8 cellular contexts compared by ENCODE assay signal in the genomic region with DNA sequence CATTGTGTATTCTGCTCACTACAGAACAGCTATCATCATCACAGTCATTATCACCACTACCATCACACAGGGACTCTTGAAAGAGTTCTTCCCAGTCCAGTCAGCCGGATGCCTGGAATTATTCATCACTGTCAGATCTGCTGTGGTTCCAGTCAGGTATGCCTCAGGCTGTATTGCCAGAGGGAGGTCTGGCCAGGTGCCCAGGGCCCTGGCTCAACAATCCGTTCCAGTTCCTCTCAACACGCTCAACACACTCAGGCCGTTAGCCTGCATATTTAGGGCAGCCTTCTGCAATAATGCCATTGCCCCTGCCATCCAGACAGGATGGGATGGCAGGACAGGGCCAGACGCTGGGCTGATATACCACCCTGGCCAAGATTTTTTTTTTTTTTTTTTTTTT. TPM values are rescaled to one million over a fixed set of nuclear protein-coding genes. Genes with fewer than 3 reads are reported as not detected.
A peak's percentile ranks its signal among the peaks of the same experiment; 100 is the strongest.
DNase-seq lines count a peak whose midpoint lies in the region; ATAC-seq and TF ChIP-seq lines count a peak whose summit lies in the region.

No MANE protein-coding gene starts in this region.

- H3K4me3 ChIP-seq in mucosa of descending colon (no peak overlapping the region), MM.1S (ENCODE audit: low read length) (no peak overlapping the region)

- intact Hi-C loops in mucosa of descending colon (cut with DNase I, micrococcal nuclease): no loop called here

- peak; percentile 9 for ATAC-seq in mucosa of descending colon
- ATAC-seq in GM18873 (IDR thresholded peaks at IDR 0.05; ENCODE audit: low FRiP score, unreplicated experiment): no peak

- DNase-seq in COR-L47 (lab: John Stamatoyannopoulos, UW) (peak; percentile 87), NCI-H2107 (lab: John Stamatoyannopoulos, UW) (peak; percentile 56), cerebellar nuclear complex (lab: John Stamatoyannopoulos, UW) (peak; percentile 94 to 99), mucosa of descending colon (no peak), MM.1S (no peak), HCEC 1CT (no peak)
- no peak for DNase-seq in stimulated activated CD4-positive, alpha-beta T cell treated with anti-CD3 and anti-CD28 coated beads, Interleukin-12 subunit alpha, Interleukin-12 subunit beta, amount 100 ng/mL, for 4 hours

- H3K27me3 ChIP-seq in MM.1S (replicated peaks; ENCODE audit: insufficient read depth, low read length): no peaks in the 10 kb centered on the region

- no peaks in the 10 kb centered on the region for H3K36me3 ChIP-seq in mucosa of descending colon (ENCODE audit: low read depth)
- H3K36me3 ChIP-seq in MM.1S (replicated peaks; ENCODE audit: insufficient read depth, low read length): 0 out of 2 replicates have a peak, but pooled peaks cover 6% of the 10 kb centered on the region

- H3K4me2 ChIP-seq in MM.1S (ENCODE audit: low read depth, low read length): no peak overlapping the region

- H3K4me1 ChIP-seq in mucosa of descending colon (ENCODE audit: low read depth): no peaks in the 10 kb centered on the region
- H3K4me1 ChIP-seq in MM.1S (ENCODE audit: low read length): no peaks in the 10 kb centered on the region

- no peak overlapping the region for H2AFZ ChIP-seq in MM.1S (ENCODE audit: low read length)

- no peaks in the 10 kb centered on the region for H3K79me2 ChIP-seq in MM.1S (ENCODE audit: low read length)

- no peak overlapping the region for H3K9ac ChIP-seq in MM.1S (ENCODE audit: low read length)

- no peak for TF ChIP-seq CTCF in mucosa of descending colon (IDR thresholded peaks at IDR 0.05)
- no peak for TF ChIP-seq CTCF in MM.1S (IDR thresholded peaks at IDR 0.05; ENCODE audit: low read length)

- H3K9me3 ChIP-seq in mucosa of descending colon (no peaks in the 10 kb centered on the region), MM.1S (replicated peaks; ENCODE audit: insufficient read depth, low read length) (no peaks in the 10 kb centered on the region)

- no peaks in the 10 kb centered on the region for H4K20me1 ChIP-seq in MM.1S (ENCODE audit: insufficient read depth, low read length)

- H3K27ac ChIP-seq in MM.1S (ENCODE audit: low read length): no peak overlapping the region

- H3F3A ChIP-seq in MM.1S (ENCODE audit: insufficient read depth, low read length): no peaks in the 10 kb centered on the region

- H3K9me2 ChIP-seq in MM.1S (replicated peaks; ENCODE audit: insufficient read depth, low read length): no peaks in the 10 kb centered on the region

RNA-seq across cellular contexts. Expression of a gene that starts 28.6 kb away (rescaled TPM):
- 1 to 10 TPM; 1.1 to 2.3 (median 1.4) TPM for total RNA-seq in mucosa of descending colon

RNA-seq across cellular contexts. Expression of a gene that starts 37.7 kb away (rescaled TPM):
- 10 to 100 TPM; 19.7 to 34.7 (median 24.7) TPM for total RNA-seq in mucosa of descending colon

RNA-seq across cellular contexts. Expression of a gene that starts 44.2 kb away (rescaled TPM):
- total RNA-seq in mucosa of descending colon: 100 to 1,000 TPM in 1 of 3 donors, 10 to 100 TPM in 2; 74.4 to 105 (median 88.8) TPM

Comparison
In these comparisons a context has a peak if more than half of its experiments do, and no peak if none do; other contexts are left out.
1. DNase-seq: peak in COR-L47 (single experiment), NCI-H2107 (single experiment) and cerebellar nuclear complex (2 of 2); none in mucosa of descending colon (0 of 3), MM.1S (single experiment), HCEC 1CT (single experiment) and stimulated activated CD4-positive, alpha-beta T cell treated with anti-CD3 and anti-CD28 coated beads, Interleukin-12 subunit alpha, Interleukin-12 subunit beta, amount 100 ng/mL, for 4 hours (single experiment).